Comparison of ENCODE assay signal across 8 cellular contexts in genomic region chr17:17682293-17682736, GRCh38. TPM values are rescaled to one million over a fixed set of nuclear protein-coding genes. Genes with fewer than 3 reads are reported as not detected.
DNase-seq lines count a peak whose midpoint lies in the region; ATAC-seq and TF ChIP-seq lines count a peak whose summit lies in the region.

No MANE protein-coding gene starts in this region.

- H3K27ac Mint-ChIP-seq in CD8-positive, alpha-beta T cell, result peak overlapping the region; percentile 75
- H3K27ac Mint-ChIP-seq in activated CD8-positive, alpha-beta memory T cell treated with anti-CD3 and anti-CD28 coated beads, Interleukin-2, amount 10 ng/mL, durations not matched to agents 7 days and 5 days, result peak overlapping the region; percentile 83

- H3K4me2 ChIP-seq in MM.1S (ENCODE audit: low read depth, low read length), result peak overlapping the region; percentile 87

- peaks cover 5% of the 10 kb centered on the region for H3F3A ChIP-seq in MM.1S (ENCODE audit: insufficient read depth, low read length)

- peak overlapping the region; percentile 93 for H3K4me3 Mint-ChIP-seq in CD8-positive, alpha-beta T cell
- H3K4me3 Mint-ChIP-seq in activated CD8-positive, alpha-beta memory T cell treated with anti-CD3 and anti-CD28 coated beads, Interleukin-2, amount 10 ng/mL, durations not matched to agents 7 days and 5 days, result peak overlapping the region; percentile 85

- peak overlapping the region; percentile 94 for H3K9ac ChIP-seq in MM.1S (ENCODE audit: low read length)

- H3K4me3 ChIP-seq in CD8-positive, alpha-beta T cell (ENCODE audit: low read depth, low read length), result peak overlapping the region; percentile 74
- H3K4me3 ChIP-seq in MM.1S (ENCODE audit: low read length) (peak overlapping the region; percentile 77), epithelial cell of proximal tubule (ENCODE audit: low read depth, low read length) (peak overlapping the region; percentile 85)

- ATAC-seq in CD8-positive, alpha-beta T cell, result peak; percentile 19
- ATAC-seq in GM21390 (IDR thresholded peaks at IDR 0.05; ENCODE audit: unreplicated experiment) (peak; percentile 32), HG02938 (IDR thresholded peaks at IDR 0.05; ENCODE audit: unreplicated experiment) (no peak)
- peak; percentile 60 for ATAC-seq in activated CD8-positive, alpha-beta memory T cell treated with anti-CD3 and anti-CD28 coated beads, Interleukin-2, amount 10 ng/mL, durations not matched to agents 7 days and 5 days

- no peak for TF ChIP-seq CTCF in CD8-positive, alpha-beta T cell (IDR thresholded peaks at IDR 0.05)
- TF ChIP-seq CTCF in MM.1S (IDR thresholded peaks at IDR 0.05; ENCODE audit: low read length) (no peak), epithelial cell of proximal tubule (conservative IDR thresholded peaks at IDR 0.05; ENCODE audit: low read depth, low read length) (no peak)

- intact Hi-C loops in CD8-positive, alpha-beta T cell (cut with DNase I, micrococcal nuclease), result loop anchor here (1.0 to 5.0 kb wide), 7 partner anchors 12 to 356 kb away; partner anchors contain the start of genes ATPAF2 (in 1 of the 2), DRC3 (in 1 of the 2), GID4 (in 1 of the 2) and TOM1L2 (in 1 of the 2)

- no peaks in the 10 kb centered on the region for H3K9me3 ChIP-seq in CD8-positive, alpha-beta T cell (ENCODE audit: low read length)
- H3K9me3 ChIP-seq in MM.1S (replicated peaks; ENCODE audit: insufficient read depth, low read length), result no peaks in the 10 kb centered on the region

- H3K36me3 ChIP-seq in CD8-positive, alpha-beta T cell (ENCODE audit: insufficient read depth, low read length), result no peaks in the 10 kb centered on the region
- no peaks in the 10 kb centered on the region for H3K36me3 ChIP-seq in MM.1S (replicated peaks; ENCODE audit: insufficient read depth, low read length)

- POLR2A ChIA-PET in CD8-positive, alpha-beta T cell (lab: Charles Lee), result interaction anchor here (0.6 to 1.6 kb wide), 9 partner anchors 10 to 348 kb away, joined by 3 to 8 read pairs (median 3); partner anchors contain the start of gene PEMT

- H4K20me1 ChIP-seq in MM.1S (ENCODE audit: insufficient read depth, low read length), result no peaks in the 10 kb centered on the region

- H3K36me3 Mint-ChIP-seq in CD8-positive, alpha-beta T cell, result peaks cover 5% of the 10 kb centered on the region
- H3K36me3 Mint-ChIP-seq in activated CD8-positive, alpha-beta memory T cell treated with anti-CD3 and anti-CD28 coated beads, Interleukin-2, amount 10 ng/mL, durations not matched to agents 7 days and 5 days, result no peaks in the 10 kb centered on the region

- H3K9me2 ChIP-seq in MM.1S (replicated peaks; ENCODE audit: insufficient read depth, low read length), result no peaks in the 10 kb centered on the region

- no peaks in the 10 kb centered on the region for H3K27me3 Mint-ChIP-seq in CD8-positive, alpha-beta T cell (ENCODE audit: low read depth)
- H3K27me3 Mint-ChIP-seq in activated CD8-positive, alpha-beta memory T cell treated with anti-CD3 and anti-CD28 coated beads, Interleukin-2, amount 10 ng/mL, durations not matched to agents 7 days and 5 days, result peaks cover 13% of the 10 kb centered on the region

- CTCF ChIA-PET in CD8-positive, alpha-beta T cell (lab: Charles Lee), result interaction anchor here (1.0 to 6.8 kb wide), 12 partner anchors 10 to 540 kb away, joined by 3 to 44 read pairs (median 4); no protein-coding TSS in a partner anchor
- CTCF ChIA-PET in activated CD8-positive, alpha-beta memory T cell treated with anti-CD3 and anti-CD28 coated beads, Interleukin-2, amount 10 ng/mL, durations not matched to agents 7 days and 5 days (lab: Charles Lee), result interaction anchor here (0.5 to 2.7 kb wide), 29 partner anchors 8 to 353 kb away, joined by 3 to 17 read pairs (median 4); no protein-coding TSS in a partner anchor

- no peaks in the 10 kb centered on the region for H3K27me3 ChIP-seq in CD8-positive, alpha-beta T cell (ENCODE audit: insufficient read depth, low read length)
- no peaks in the 10 kb centered on the region for H3K27me3 ChIP-seq in MM.1S (replicated peaks; ENCODE audit: insufficient read depth, low read length)

- H3K27ac ChIP-seq in CD8-positive, alpha-beta T cell (ENCODE audit: low read depth, low read length), result peak overlapping the region; percentile 67
- H3K27ac ChIP-seq in MM.1S (ENCODE audit: low read length) (peak overlapping the region; percentile 88), temporal lobe (ENCODE audit: low read depth, low read length) (peak overlapping the region; percentile 61)

- H3K79me2 ChIP-seq in MM.1S (ENCODE audit: low read length), result peaks cover 55% of the 10 kb centered on the region

- H3K4me1 ChIP-seq in CD8-positive, alpha-beta T cell (ENCODE audit: insufficient read depth, low read length), result peaks cover 25% of the 10 kb centered on the region
- H3K4me1 ChIP-seq in MM.1S (ENCODE audit: low read length), result peaks cover 11% of the 10 kb centered on the region

- no peaks in the 10 kb centered on the region for H3K9me3 Mint-ChIP-seq in CD8-positive, alpha-beta T cell
- no peaks in the 10 kb centered on the region for H3K9me3 Mint-ChIP-seq in activated CD8-positive, alpha-beta memory T cell treated with anti-CD3 and anti-CD28 coated beads, Interleukin-2, amount 10 ng/mL, durations not matched to agents 7 days and 5 days (ENCODE audit: low read depth)

- H2AFZ ChIP-seq in MM.1S (ENCODE audit: low read length), result peak overlapping the region; percentile 81

- H3K4me1 Mint-ChIP-seq in CD8-positive, alpha-beta T cell (ENCODE audit: low read depth), result peaks cover 30% of the 10 kb centered on the region
- H3K4me1 Mint-ChIP-seq in activated CD8-positive, alpha-beta memory T cell treated with anti-CD3 and anti-CD28 coated beads, Interleukin-2, amount 10 ng/mL, durations not matched to agents 7 days and 5 days, result peaks cover 31% of the 10 kb centered on the region

- DNase-seq in CD8-positive, alpha-beta T cell, result peak; percentile 20 to 65 (median 38)
- peak; percentile 66 for DNase-seq in MM.1S
- peak; percentile 72 for DNase-seq in activated CD8-positive, alpha-beta memory T cell treated with anti-CD3 and anti-CD28 coated beads, Interleukin-2, amount 10 ng/mL, durations not matched to agents 7 days and 5 days
- DNase-seq in epithelial cell of proximal tubule (ENCODE audit: low read depth), result no peak
- peak; percentile 53 for DNase-seq in myocyte (ENCODE audit: low read depth)

RNA-seq across cellular contexts. Expression of gene RAI1, which starts 1.1 kb away (rescaled TPM):
- total RNA-seq in CD8-positive, alpha-beta T cell, result 10 to 100 TPM; 22.9 to 23.5 TPM
- 10 to 100 TPM; 17.4 to 24.4 TPM for total RNA-seq in activated CD8-positive, alpha-beta memory T cell treated with anti-CD3 and anti-CD28 coated beads, Interleukin-2, amount 10 ng/mL, durations not matched to agents 7 days and 5 days
- total RNA-seq in epithelial cell of proximal tubule, result 13.7 and 22.7 TPM in 2 replicates
- total RNA-seq in myocyte, result 6.5 and 9.1 TPM in 2 replicates
- 11.7 TPM for polyA plus RNA-seq in myocyte (2012)
- total RNA-seq in temporal lobe, result 15.5 TPM
